4 cellular contexts compared by ENCODE assay signal in the genomic region with DNA sequence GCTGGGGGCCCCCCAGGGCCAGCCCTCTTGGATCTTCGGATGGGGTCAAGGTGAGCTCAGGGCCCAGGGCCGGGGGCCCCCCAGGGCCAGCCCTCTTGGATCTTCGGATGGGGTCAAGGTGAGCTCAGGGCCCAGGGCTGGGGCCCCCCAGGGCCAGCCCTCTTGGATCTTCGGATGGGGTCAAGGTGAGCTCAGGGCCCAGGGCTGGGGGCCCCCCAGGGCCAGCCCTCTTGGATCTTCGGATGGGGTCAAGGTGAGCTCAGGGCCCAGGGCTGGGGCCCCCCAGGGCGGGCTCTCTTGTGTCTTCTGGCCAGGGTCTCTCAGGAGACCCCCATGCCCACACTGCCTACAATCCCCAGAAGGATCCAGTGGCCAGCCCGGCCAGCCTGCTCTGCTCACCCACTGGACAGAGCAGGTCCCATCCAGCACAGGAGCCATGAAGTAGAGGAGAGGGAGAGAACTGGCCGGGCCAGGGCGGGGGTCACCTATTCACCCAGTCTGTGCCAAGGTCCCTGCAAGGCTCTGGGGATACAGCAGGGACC. TPM values are rescaled to one million over a fixed set of nuclear protein-coding genes. Genes with fewer than 3 reads are reported as not detected.
"Had no signal": no experiment of that assay in that cellular context is flagged by ENCODE, and none has a peak within 500 bp of the region (broad histone marks: within the 10 kb centered on the region; RNA-seq: fewer than 3 reads in every experiment).

No MANE protein-coding gene starts in this region.

RNA-seq across cellular contexts. Expression of gene CCDC183, which starts 6.9 kb away (rescaled TPM):
- total RNA-seq: M059J had no signal

RNA-seq across cellular contexts. Expression of gene LCN15, which starts 38.8 kb away (rescaled TPM):
- total RNA-seq: HT-29, IMR-90, M059J, SJCRH30 had no signal
- polyA plus RNA-seq: IMR-90 had no signal
